Comparison of ENCODE assay signal across 8 cellular contexts in the genomic region with DNA sequence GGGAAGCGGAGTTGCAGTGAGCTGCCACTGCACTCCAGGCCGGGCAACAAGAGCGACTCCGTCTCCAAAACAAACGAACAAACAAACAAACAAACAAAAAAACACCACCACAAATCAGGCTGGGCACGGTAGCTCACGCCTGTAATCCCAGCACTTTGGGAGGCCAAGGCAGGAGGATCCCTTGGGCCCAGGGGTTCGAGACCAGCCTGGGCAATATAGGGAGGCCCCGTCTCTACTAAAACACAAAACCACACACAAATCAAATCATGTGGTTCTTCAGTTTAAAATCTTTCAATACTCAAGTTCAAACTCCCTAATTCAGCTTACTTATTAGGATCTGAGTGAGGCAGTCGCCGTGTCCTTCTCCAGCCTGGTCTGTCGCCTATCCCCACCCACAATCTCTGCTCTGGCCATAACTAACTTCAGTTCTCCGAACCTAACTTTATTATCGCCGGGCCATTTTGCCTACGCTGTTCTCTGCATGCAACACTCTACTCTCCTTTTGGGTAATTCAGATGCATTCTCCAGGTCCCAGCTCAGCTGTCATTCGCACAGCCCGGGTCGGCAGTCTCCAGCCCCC. TPM values are rescaled to one million over a fixed set of nuclear protein-coding genes. Genes with fewer than 3 reads are reported as not detected.
A peak's percentile ranks its signal among the peaks of the same experiment; 100 is the strongest.
DNase-seq lines count a peak whose midpoint lies in the region; TF ChIP-seq lines count a peak whose summit lies in the region.

No MANE protein-coding gene starts in this region.

- CTCF ChIA-PET in HEK293T (lab: Yijun Ruan, JAX): no interaction called here

- H3K4me3 Mint-ChIP-seq in activated CD4-positive, alpha-beta T cell treated with anti-CD3 and anti-CD28 coated beads, Interleukin-2, amount 10 ng/mL, durations not matched to agents 24 days and 14 days: peak overlapping the region; percentile 100
- peak overlapping the region; percentile 92 to 99 (median 93) for H3K4me3 Mint-ChIP-seq in nephron

- POLR2A ChIA-PET in HEK293T (lab: Yijun Ruan, JAX): interaction anchor here (1.0 to 2.1 kb wide), 2 partner anchors 10 to 14 kb away, joined by 4 to 8 read pairs; no protein-coding TSS in a partner anchor

- TF ChIP-seq CTCF in NB4 (IDR thresholded peaks at IDR 0.05; ENCODE audit: low read depth, low read length) (no peak), nephron (IDR thresholded peaks at IDR 0.05; ENCODE audit: unreplicated experiment in 3 of 3) (no peak)

- peak overlapping the region; percentile 97 for H3K27ac Mint-ChIP-seq in activated CD4-positive, alpha-beta T cell treated with anti-CD3 and anti-CD28 coated beads, Interleukin-2, amount 10 ng/mL, durations not matched to agents 24 days and 14 days
- peak overlapping the region; percentile 75 to 95 (median 93) for H3K27ac Mint-ChIP-seq in nephron

- no peaks in the 10 kb centered on the region for H3K27me3 Mint-ChIP-seq in activated CD4-positive, alpha-beta T cell treated with anti-CD3 and anti-CD28 coated beads, Interleukin-2, amount 10 ng/mL, durations not matched to agents 24 days and 14 days
- peaks cover 3% of the 10 kb centered on the region for H3K27me3 Mint-ChIP-seq in nephron (ENCODE audit: low read depth)

- no peaks in the 10 kb centered on the region for H3K36me3 ChIP-seq in effector memory CD4-positive, alpha-beta T cell (ENCODE audit: control insufficient read depth, insufficient read depth, low read length)

- DNase-seq in activated CD4-positive, alpha-beta T cell treated with anti-CD3 and anti-CD28 coated beads, Interleukin-2, amount 10 ng/mL, durations not matched to agents 24 days and 14 days: peak; percentile 62
- DNase-seq in activated CD4-positive, alpha-beta T cell treated with anti-CD3 and anti-CD28 coated beads for 4 hours: no peak
- DNase-seq in NB4 (ENCODE audit: low read depth) (no peak), AG20443 (ENCODE audit: low spot score) (no peak), GM03348 (ENCODE audit: low spot score) (no peak), HEK293T (ENCODE audit: extremely low spot score) (no peak)
- DNase-seq in effector memory CD4-positive, alpha-beta T cell: no peak

- H3K4me1 Mint-ChIP-seq in activated CD4-positive, alpha-beta T cell treated with anti-CD3 and anti-CD28 coated beads, Interleukin-2, amount 10 ng/mL, durations not matched to agents 24 days and 14 days: peaks cover 37% of the 10 kb centered on the region
- H3K4me1 Mint-ChIP-seq in nephron: peaks cover 37% of the 10 kb centered on the region

- no peaks in the 10 kb centered on the region for H3K9me3 ChIP-seq in effector memory CD4-positive, alpha-beta T cell (ENCODE audit: control insufficient read depth, low read length)

- H3K27ac ChIP-seq in effector memory CD4-positive, alpha-beta T cell (ENCODE audit: insufficient read depth, low read length, poor library complexity, severe bottlenecking): peak overlapping the region; percentile 73

- intact Hi-C loops in activated CD4-positive, alpha-beta T cell treated with anti-CD3 and anti-CD28 coated beads, Interleukin-2, amount 10 ng/mL, durations not matched to agents 24 days and 14 days (cut with micrococcal nuclease): loop anchor here (2.0 kb wide), 1 partner anchor 13 kb away; a partner anchor contains a TSS

- peaks cover 8% of the 10 kb centered on the region for H3K4me1 ChIP-seq in effector memory CD4-positive, alpha-beta T cell (ENCODE audit: control insufficient read depth, insufficient read depth, low read length, poor library complexity, severe bottlenecking)

- no peaks in the 10 kb centered on the region for H3K27me3 ChIP-seq in effector memory CD4-positive, alpha-beta T cell (replicated peaks; ENCODE audit: control insufficient read depth, insufficient read depth, low read length, poor library complexity, severe bottlenecking)

- peak overlapping the region; percentile 96 for H3K4me3 ChIP-seq in NB4 (ENCODE audit: low read depth, low read length)
- H3K4me3 ChIP-seq in effector memory CD4-positive, alpha-beta T cell (ENCODE audit: insufficient read depth, low read depth, low read length, poor library complexity, severe bottlenecking): peak overlapping the region; percentile 78

- H3K36me3 Mint-ChIP-seq in activated CD4-positive, alpha-beta T cell treated with anti-CD3 and anti-CD28 coated beads, Interleukin-2, amount 10 ng/mL, durations not matched to agents 24 days and 14 days (ENCODE audit: low read depth): peaks cover 13% of the 10 kb centered on the region
- no peaks in the 10 kb centered on the region for H3K36me3 Mint-ChIP-seq in nephron (ENCODE audit: low read depth)

- TF ChIP-seq POLR2A in NB4 (IDR thresholded peaks at IDR 0.05; ENCODE audit: extremely low read depth, insufficient read length): no peak

- no peaks in the 10 kb centered on the region for H3K9me3 Mint-ChIP-seq in activated CD4-positive, alpha-beta T cell treated with anti-CD3 and anti-CD28 coated beads, Interleukin-2, amount 10 ng/mL, durations not matched to agents 24 days and 14 days
- H3K9me3 Mint-ChIP-seq in nephron: no peaks in the 10 kb centered on the region

TF ChIP-seq in HEK293T, 16 proteins besides CTCF, POLR2A, EP300 and RAD21:
- TF ChIP-seq TARDBP (IDR thresholded peaks at IDR 0.05) (no peak), CTBP1 (IDR thresholded peaks at IDR 0.05; ENCODE audit: borderline replicate concordance) (no peak), ELF4 (IDR thresholded peaks at IDR 0.05) (no peak), BHLHE40 (IDR thresholded peaks at IDR 0.05; ENCODE audit: borderline replicate concordance) (no peak), NFRKB (IDR thresholded peaks at IDR 0.05) (no peak), FOXA1 (IDR thresholded peaks at IDR 0.05) (no peak), SP1 (IDR thresholded peaks at IDR 0.05) (no peak), L3MBTL2 (conservative IDR thresholded peaks at IDR 0.05) (no peak), HDGF (IDR thresholded peaks at IDR 0.05; ENCODE audit: borderline replicate concordance) (no peak), ZNF384 (IDR thresholded peaks at IDR 0.05) (no peak), FOXK2 (IDR thresholded peaks at IDR 0.05) (no peak)
- TF ChIP-seq, protein P1, sequence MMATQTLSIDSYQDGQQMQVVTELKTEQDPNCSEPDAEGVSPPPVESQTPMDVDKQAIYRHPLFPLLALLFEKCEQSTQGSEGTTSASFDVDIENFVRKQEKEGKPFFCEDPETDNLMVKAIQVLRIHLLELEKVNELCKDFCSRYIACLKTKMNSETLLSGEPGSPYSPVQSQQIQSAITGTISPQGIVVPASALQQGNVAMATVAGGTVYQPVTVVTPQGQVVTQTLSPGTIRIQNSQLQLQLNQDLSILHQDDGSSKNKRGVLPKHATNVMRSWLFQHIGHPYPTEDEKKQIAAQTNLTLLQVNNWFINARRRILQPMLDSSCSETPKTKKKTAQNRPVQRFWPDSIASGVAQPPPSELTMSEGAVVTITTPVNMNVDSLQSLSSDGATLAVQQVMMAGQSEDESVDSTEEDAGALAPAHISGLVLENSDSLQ (IDR thresholded peaks at IDR 0.05): no peak

RNA-seq across cellular contexts. Expression of a gene that starts 0.6 kb away (rescaled TPM):
- 36.6 and 38.1 TPM in 2 replicates for total RNA-seq in activated CD4-positive, alpha-beta T cell treated with anti-CD3 and anti-CD28 coated beads, Interleukin-2, amount 10 ng/mL, durations not matched to agents 24 days and 14 days

RNA-seq across cellular contexts. Expression of a gene that starts 14.0 kb away (rescaled TPM):
- total RNA-seq in activated CD4-positive, alpha-beta T cell treated with anti-CD3 and anti-CD28 coated beads, Interleukin-2, amount 10 ng/mL, durations not matched to agents 24 days and 14 days: 25.3 and 25.4 TPM in 2 replicates
